1 cellular context compared by ENCODE assay signal in genomic region chr19:38849147-38849745, GRCh38.
A peak's percentile ranks its signal among the peaks of the same experiment; 100 is the strongest.
TF ChIP-seq lines count a peak whose summit lies in the region.

No MANE protein-coding gene starts in this region.

TF ChIP-seq in GM12878, 131 proteins besides CTCF, POLR2A, EP300 and RAD21 (continues in another document):
- TF ChIP-seq SREBF2 (IDR thresholded peaks at IDR 0.05; ENCODE audit: low read length) = no peak
- no peak for TF ChIP-seq ZBTB11 (CRISPR knock-in tag; IDR thresholded peaks at IDR 0.05)
- TF ChIP-seq RELA (IDR thresholded peaks at IDR 0.05; ENCODE audit: borderline replicate concordance, partially characterized antibody) = peak; percentile 40
- 0 out of 2 replicates have a peak, but pooled peaks have one; percentile 8 for TF ChIP-seq BCL11A (IDR thresholded peaks at IDR 0.05; ENCODE audit: low read depth, low read length)
- no peak for TF ChIP-seq CBX3 (IDR thresholded peaks at IDR 0.05; ENCODE audit: borderline replicate concordance, low read depth)
- TF ChIP-seq RUNX3 (IDR thresholded peaks at IDR 0.05; ENCODE audit: low read length) = peak; percentile 33
- TF ChIP-seq YBX1 (IDR thresholded peaks at IDR 0.05) = no peak
- no peak for TF ChIP-seq WRNIP1 (IDR thresholded peaks at IDR 0.05; ENCODE audit: borderline replicate concordance, low read depth, low read length)
- TF ChIP-seq BACH1 (IDR thresholded peaks at IDR 0.05; ENCODE audit: borderline replicate concordance) = peak; percentile 77; the same call in 1 of the 2 replicates
- peak; percentile 52 for TF ChIP-seq HCFC1 (IDR thresholded peaks at IDR 0.05; ENCODE audit: low read length)
- TF ChIP-seq ZBTB4 (CRISPR knock-in tag; IDR thresholded peaks at IDR 0.05) = no peak
- peak; percentile 85 for TF ChIP-seq ZNF384 (IDR thresholded peaks at IDR 0.05; ENCODE audit: borderline replicate concordance, low read depth, low read length)
- peak; percentile 65; the same call in 1 of the 2 replicates for TF ChIP-seq NBN (IDR thresholded peaks at IDR 0.05)
- TF ChIP-seq ZNF622 (IDR thresholded peaks at IDR 0.05) = no peak
- peak; percentile 64; the same call in 1 of the 2 replicates for TF ChIP-seq MYB (IDR thresholded peaks at IDR 0.05; ENCODE audit: borderline replicate concordance, low read depth, low read length)
- peak; percentile 45; the same call in 1 of the 2 replicates for TF ChIP-seq YY1 (IDR thresholded peaks at IDR 0.05; ENCODE audit: low read depth, low read length)
- TF ChIP-seq ZNF687 (IDR thresholded peaks at IDR 0.05) = peak; percentile 80
- TF ChIP-seq EGR1 (IDR thresholded peaks at IDR 0.05; ENCODE audit: borderline replicate concordance in 1 of 2, low read depth in 2 of 2, low read length in 2 of 2) = peak in 1 of 2 experiments; percentile 96; a peak in 2 of 3 replicates
- no peak for TF ChIP-seq ZNF592 (IDR thresholded peaks at IDR 0.05)
- TF ChIP-seq USF1 (IDR thresholded peaks at IDR 0.05; ENCODE audit: borderline replicate concordance, extremely low read length, insufficient read depth, low read depth, low read length) = no peak
- TF ChIP-seq SMARCA5 (IDR thresholded peaks at IDR 0.05) = no peak
- TF ChIP-seq ATF3 (IDR thresholded peaks at IDR 0.05; ENCODE audit: borderline replicate concordance, extremely low read depth, low read depth, low read length) = no peak; the same call in 1 of the 2 replicates
- TF ChIP-seq SPI1 (IDR thresholded peaks at IDR 0.05; ENCODE audit: borderline replicate concordance, insufficient read depth, low read depth, low read length) = peak; percentile 64; the same call in 1 of the 2 replicates
- peak; percentile 68 for TF ChIP-seq ATF7 (IDR thresholded peaks at IDR 0.05; ENCODE audit: low read depth)
- peak; percentile 27 for TF ChIP-seq SMAD1 (IDR thresholded peaks at IDR 0.05; ENCODE audit: low read depth, partially characterized antibody)
- no peak for TF ChIP-seq IRF4 (IDR thresholded peaks at IDR 0.05; ENCODE audit: low read depth, low read length)
- peak; percentile 97 for TF ChIP-seq NRF1 (conservative IDR thresholded peaks at IDR 0.05; ENCODE audit: low read depth, low read length)
- peak; percentile 87 to 95; a peak in 3 of 4 replicates for TF ChIP-seq BHLHE40 (IDR thresholded peaks at IDR 0.05; ENCODE audit: borderline replicate concordance in 1 of 2, low read depth in 2 of 2, low read length in 1 of 2)
- no peak for TF ChIP-seq SUZ12 (IDR thresholded peaks at IDR 0.05; ENCODE audit: unreplicated experiment)
- no peak; the same call in 1 of the 2 replicates for TF ChIP-seq FOXM1 (IDR thresholded peaks at IDR 0.05; ENCODE audit: low read depth, low read length)
- TF ChIP-seq SMAD5 (IDR thresholded peaks at IDR 0.05; ENCODE audit: low read depth) = peak; percentile 59; the same call in 1 of the 2 replicates
- 0 out of 2 replicates have a peak, but pooled peaks have one; percentile 22 for TF ChIP-seq HSF1 (IDR thresholded peaks at IDR 0.05; ENCODE audit: low read depth, low read length)
- TF ChIP-seq CHD2 (IDR thresholded peaks at IDR 0.05; ENCODE audit: borderline replicate concordance, low read depth, low read length) = peak; percentile 55
- no peak for TF ChIP-seq MLLT1 (IDR thresholded peaks at IDR 0.05)
- TF ChIP-seq MAX (IDR thresholded peaks at IDR 0.05; ENCODE audit: low read depth, low read length) = peak; percentile 89
- peak; percentile 38; the same call in 1 of the 2 replicates for TF ChIP-seq EED (IDR thresholded peaks at IDR 0.05; ENCODE audit: low read depth)
- TF ChIP-seq TCF12 (IDR thresholded peaks at IDR 0.05; ENCODE audit: low read depth, low read length) = peak; percentile 64; the same call in 1 of the 2 replicates
- peak; percentile 99 for TF ChIP-seq IKZF1 (conservative IDR thresholded peaks at IDR 0.05)
